In the genomic region with DNA sequence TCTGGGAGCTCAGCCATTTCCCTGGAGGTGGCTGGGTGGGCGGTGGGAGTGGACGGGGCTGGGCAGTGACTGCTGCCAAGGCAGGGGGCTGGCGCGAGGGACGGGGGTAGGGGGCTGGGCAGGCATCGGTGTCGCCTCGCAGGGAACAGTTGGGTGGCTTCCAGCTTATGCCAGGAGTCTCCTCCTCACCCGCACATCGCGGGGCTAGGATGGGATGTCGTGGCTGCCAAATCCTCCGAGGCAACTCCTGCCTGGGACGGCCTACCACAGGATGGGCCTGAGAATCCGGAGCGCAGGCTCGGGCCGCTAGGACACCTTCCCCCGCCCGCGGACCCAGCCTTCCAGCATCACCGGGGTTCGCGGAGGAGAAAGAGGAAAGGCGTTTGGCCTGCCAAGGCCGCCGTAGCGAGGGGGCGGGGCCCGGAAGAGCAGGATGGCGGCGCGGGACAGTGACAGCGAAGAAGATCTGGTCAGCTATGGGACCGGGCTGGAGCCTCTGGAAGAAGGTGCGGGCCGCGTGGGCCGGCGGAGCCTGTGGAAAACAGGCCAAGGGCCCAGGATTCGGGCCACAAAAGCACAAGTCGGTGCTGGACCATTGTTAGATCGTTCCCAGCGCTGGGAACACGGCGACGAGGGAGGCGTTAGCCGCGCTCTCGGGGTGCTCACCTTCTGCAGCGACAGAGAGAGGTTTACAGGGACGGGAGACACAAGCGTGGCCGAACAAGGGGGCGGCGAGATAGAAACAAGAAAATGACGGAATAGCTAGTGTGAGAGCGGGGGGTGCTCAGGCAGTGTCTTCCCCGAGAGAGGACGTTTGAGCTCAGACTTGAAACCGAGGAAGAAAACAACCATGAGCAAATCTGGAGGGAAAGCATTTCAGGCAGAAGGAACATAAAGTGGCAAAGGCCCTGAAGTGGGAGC, we compare ENCODE assay signal across 1 cellular context.
A peak's percentile ranks its signal among the peaks of the same experiment; 100 is the strongest.
TF ChIP-seq lines count a peak whose summit lies in the region.

A gene with protein sequence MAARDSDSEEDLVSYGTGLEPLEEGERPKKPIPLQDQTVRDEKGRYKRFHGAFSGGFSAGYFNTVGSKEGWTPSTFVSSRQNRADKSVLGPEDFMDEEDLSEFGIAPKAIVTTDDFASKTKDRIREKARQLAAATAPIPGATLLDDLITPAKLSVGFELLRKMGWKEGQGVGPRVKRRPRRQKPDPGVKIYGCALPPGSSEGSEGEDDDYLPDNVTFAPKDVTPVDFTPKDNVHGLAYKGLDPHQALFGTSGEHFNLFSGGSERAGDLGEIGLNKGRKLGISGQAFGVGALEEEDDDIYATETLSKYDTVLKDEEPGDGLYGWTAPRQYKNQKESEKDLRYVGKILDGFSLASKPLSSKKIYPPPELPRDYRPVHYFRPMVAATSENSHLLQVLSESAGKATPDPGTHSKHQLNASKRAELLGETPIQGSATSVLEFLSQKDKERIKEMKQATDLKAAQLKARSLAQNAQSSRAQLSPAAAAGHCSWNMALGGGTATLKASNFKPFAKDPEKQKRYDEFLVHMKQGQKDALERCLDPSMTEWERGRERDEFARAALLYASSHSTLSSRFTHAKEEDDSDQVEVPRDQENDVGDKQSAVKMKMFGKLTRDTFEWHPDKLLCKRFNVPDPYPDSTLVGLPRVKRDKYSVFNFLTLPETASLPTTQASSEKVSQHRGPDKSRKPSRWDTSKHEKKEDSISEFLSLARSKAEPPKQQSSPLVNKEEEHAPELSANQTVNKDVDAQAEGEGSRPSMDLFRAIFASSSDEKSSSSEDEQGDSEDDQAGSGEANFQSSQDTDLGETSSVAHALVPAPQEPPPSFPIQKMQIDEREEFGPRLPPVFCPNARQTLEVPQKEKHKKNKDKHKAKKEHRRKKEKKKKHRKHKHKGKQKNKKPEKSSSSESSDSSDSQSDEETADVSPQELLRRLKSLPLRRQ (plus strand): TSS at position 421 of the 921 bp plus-strand sequence. CDS start 13 bp downstream, at position 434.

TF ChIP-seq in HepG2, 621 proteins besides CTCF, POLR2A, EP300 and RAD21 (continued from another document):
- TF ChIP-seq ZNF747 (CRISPR knock-in tag; IDR thresholded peaks at IDR 0.05; ENCODE audit: borderline replicate concordance) (peak; percentile 40; the same call in 1 of the 2 replicates), ZNF598 (CRISPR knock-in tag; IDR thresholded peaks at IDR 0.05; ENCODE audit: borderline replicate concordance) (peak; percentile 82; the same call in 1 of the 2 replicates), SAP130 (CRISPR knock-in tag; IDR thresholded peaks at IDR 0.05; ENCODE audit: low read depth) (peak; percentile 97), HNRNPLL (IDR thresholded peaks at IDR 0.05; ENCODE audit: low read depth, low read length, poor library complexity, severe bottlenecking) (peak; percentile 64), ZNF792 (CRISPR knock-in tag; IDR thresholded peaks at IDR 0.05) (peak; percentile 53; the same call in 1 of the 2 replicates), NFKB2 (CRISPR knock-in tag; IDR thresholded peaks at IDR 0.05; ENCODE audit: borderline replicate concordance) (peak; percentile 90; the same call in 1 of the 2 replicates), RBM39 (IDR thresholded peaks at IDR 0.05; ENCODE audit: low read depth, low read length, poor library complexity, severe bottlenecking) (peak; percentile 71), U2AF1 (optimal IDR thresholded peaks at IDR 0.05; ENCODE audit: low read depth, low read length) (no peak), JARID2 (CRISPR knock-in tag; IDR thresholded peaks at IDR 0.05; ENCODE audit: insufficient replicate concordance) (no peak), ZNF138 (CRISPR knock-in tag; IDR thresholded peaks at IDR 0.05; ENCODE audit: low read depth) (no peak), HOXA3 (CRISPR knock-in tag; IDR thresholded peaks at IDR 0.05) (peak; percentile 89), KAT2B (IDR thresholded peaks at IDR 0.05; ENCODE audit: borderline replicate concordance, low read depth, low read length) (no peak), GTF3A (CRISPR knock-in tag; conservative IDR thresholded peaks at IDR 0.05) (peak; percentile 50; the same call in 1 of the 2 replicates), PHF21A (CRISPR knock-in tag; IDR thresholded peaks at IDR 0.05) (peak; percentile 73; the same call in 1 of the 2 replicates), TBL1XR1 (IDR thresholded peaks at IDR 0.05; ENCODE audit: borderline replicate concordance, low read length, partially characterized antibody) (peak; percentile 18), DNMT1 (CRISPR knock-in tag; IDR thresholded peaks at IDR 0.05) (0 out of 2 replicates have a peak, but pooled peaks have one; percentile 67), ZNF879 (CRISPR knock-in tag; IDR thresholded peaks at IDR 0.05) (no peak), HDAC1 (CRISPR knock-in tag; IDR thresholded peaks at IDR 0.05) (peak; percentile 98), SMAD9 (CRISPR knock-in tag; IDR thresholded peaks at IDR 0.05) (no peak; the same call in 1 of the 2 replicates), ZBTB8A (CRISPR knock-in tag; IDR thresholded peaks at IDR 0.05; ENCODE audit: borderline replicate concordance, low read depth) (no peak), ATM (IDR thresholded peaks at IDR 0.05; ENCODE audit: borderline replicate concordance) (no peak), DR1 (CRISPR knock-in tag; IDR thresholded peaks at IDR 0.05) (peak; percentile 78; the same call in 1 of the 2 replicates), HDAC6 (IDR thresholded peaks at IDR 0.05; ENCODE audit: low read depth, low read length) (no peak), NCOA2 (CRISPR knock-in tag; IDR thresholded peaks at IDR 0.05) (0 out of 2 replicates have a peak, but pooled peaks have one; percentile 21), BRD4 (CRISPR knock-in tag; IDR thresholded peaks at IDR 0.05) (peak; percentile 41; the same call in 1 of the 2 replicates), REXO4 (CRISPR knock-in tag; IDR thresholded peaks at IDR 0.05; ENCODE audit: borderline replicate concordance) (no peak), ZNF451 (CRISPR knock-in tag; IDR thresholded peaks at IDR 0.05) (peak; percentile 66; the same call in 1 of the 2 replicates), TOE1 (CRISPR knock-in tag; IDR thresholded peaks at IDR 0.05) (no peak)
- TF ChIP-seq, protein P1, sequence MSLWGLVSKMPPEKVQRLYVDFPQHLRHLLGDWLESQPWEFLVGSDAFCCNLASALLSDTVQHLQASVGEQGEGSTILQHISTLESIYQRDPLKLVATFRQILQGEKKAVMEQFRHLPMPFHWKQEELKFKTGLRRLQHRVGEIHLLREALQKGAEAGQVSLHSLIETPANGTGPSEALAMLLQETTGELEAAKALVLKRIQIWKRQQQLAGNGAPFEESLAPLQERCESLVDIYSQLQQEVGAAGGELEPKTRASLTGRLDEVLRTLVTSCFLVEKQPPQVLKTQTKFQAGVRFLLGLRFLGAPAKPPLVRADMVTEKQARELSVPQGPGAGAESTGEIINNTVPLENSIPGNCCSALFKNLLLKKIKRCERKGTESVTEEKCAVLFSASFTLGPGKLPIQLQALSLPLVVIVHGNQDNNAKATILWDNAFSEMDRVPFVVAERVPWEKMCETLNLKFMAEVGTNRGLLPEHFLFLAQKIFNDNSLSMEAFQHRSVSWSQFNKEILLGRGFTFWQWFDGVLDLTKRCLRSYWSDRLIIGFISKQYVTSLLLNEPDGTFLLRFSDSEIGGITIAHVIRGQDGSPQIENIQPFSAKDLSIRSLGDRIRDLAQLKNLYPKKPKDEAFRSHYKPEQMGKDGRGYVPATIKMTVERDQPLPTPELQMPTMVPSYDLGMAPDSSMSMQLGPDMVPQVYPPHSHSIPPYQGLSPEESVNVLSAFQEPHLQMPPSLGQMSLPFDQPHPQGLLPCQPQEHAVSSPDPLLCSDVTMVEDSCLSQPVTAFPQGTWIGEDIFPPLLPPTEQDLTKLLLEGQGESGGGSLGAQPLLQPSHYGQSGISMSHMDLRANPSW (CRISPR knock-in tag; IDR thresholded peaks at IDR 0.05; ENCODE audit: borderline replicate concordance): peak; percentile 82; the same call in 1 of the 2 replicates
- TF ChIP-seq, protein P2, sequence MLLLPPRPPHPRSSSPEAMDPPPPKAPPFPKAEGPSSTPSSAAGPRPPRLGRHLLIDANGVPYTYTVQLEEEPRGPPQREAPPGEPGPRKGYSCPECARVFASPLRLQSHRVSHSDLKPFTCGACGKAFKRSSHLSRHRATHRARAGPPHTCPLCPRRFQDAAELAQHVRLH (CRISPR knock-in tag; IDR thresholded peaks at IDR 0.05; ENCODE audit: borderline replicate concordance, low read depth): peak; percentile 75
- TF ChIP-seq, protein P3, sequence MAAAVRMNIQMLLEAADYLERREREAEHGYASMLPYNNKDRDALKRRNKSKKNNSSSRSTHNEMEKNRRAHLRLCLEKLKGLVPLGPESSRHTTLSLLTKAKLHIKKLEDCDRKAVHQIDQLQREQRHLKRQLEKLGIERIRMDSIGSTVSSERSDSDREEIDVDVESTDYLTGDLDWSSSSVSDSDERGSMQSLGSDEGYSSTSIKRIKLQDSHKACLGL (CRISPR knock-in tag; IDR thresholded peaks at IDR 0.05): no peak; the same call in 1 of the 2 replicates
- TF ChIP-seq, protein P4, sequence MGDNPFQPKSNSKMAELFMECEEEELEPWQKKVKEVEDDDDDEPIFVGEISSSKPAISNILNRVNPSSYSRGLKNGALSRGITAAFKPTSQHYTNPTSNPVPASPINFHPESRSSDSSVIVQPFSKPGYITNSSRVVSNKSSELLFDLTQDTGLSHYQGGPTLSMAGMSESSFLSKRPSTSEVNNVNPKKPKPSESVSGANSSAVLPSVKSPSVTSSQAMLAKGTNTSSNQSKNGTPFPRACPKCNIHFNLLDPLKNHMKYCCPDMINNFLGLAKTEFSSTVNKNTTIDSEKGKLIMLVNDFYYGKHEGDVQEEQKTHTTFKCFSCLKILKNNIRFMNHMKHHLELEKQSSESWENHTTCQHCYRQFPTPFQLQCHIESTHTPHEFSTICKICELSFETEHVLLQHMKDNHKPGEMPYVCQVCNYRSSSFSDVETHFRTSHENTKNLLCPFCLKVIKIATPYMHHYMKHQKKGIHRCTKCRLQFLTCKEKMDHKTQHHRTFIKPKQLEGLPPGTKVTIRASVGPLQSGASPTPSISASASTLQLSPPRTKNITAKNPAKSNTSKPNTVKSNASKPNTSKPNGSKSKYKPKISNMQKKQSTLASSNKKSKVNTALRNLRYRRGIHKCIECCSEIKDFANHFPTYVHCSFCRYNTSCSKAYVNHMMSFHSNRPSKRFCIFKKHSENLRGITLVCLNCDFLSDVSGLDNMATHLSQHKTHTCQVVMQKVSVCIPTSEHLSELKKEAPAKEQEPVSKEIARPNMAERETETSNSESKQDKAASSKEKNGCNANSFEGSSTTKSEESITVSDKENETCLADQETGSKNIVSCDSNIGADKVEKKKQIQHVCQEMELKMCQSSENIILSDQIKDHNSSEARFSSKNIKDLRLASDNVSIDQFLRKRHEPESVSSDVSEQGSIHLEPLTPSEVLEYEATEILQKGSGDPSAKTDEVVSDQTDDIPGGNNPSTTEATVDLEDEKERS (CRISPR knock-in tag; IDR thresholded peaks at IDR 0.05): peak; percentile 77; the same call in 1 of the 2 replicates
- TF ChIP-seq, protein P5, sequence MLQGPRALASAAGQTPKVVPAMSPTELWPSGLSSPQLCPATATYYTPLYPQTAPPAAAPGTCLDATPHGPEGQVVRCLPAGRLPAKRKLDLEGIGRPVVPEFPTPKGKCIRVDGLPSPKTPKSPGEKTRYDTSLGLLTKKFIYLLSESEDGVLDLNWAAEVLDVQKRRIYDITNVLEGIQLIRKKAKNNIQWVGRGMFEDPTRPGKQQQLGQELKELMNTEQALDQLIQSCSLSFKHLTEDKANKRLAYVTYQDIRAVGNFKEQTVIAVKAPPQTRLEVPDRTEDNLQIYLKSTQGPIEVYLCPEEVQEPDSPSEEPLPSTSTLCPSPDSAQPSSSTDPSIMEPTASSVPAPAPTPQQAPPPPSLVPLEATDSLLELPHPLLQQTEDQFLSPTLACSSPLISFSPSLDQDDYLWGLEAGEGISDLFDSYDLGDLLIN (CRISPR knock-in tag; IDR thresholded peaks at IDR 0.05; ENCODE audit: borderline replicate concordance): peak; percentile 66; the same call in 1 of the 2 replicates
- TF ChIP-seq, protein P6, sequence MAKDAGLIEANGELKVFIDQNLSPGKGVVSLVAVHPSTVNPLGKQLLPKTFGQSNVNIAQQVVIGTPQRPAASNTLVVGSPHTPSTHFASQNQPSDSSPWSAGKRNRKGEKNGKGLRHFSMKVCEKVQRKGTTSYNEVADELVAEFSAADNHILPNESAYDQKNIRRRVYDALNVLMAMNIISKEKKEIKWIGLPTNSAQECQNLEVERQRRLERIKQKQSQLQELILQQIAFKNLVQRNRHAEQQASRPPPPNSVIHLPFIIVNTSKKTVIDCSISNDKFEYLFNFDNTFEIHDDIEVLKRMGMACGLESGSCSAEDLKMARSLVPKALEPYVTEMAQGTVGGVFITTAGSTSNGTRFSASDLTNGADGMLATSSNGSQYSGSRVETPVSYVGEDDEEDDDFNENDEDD (CRISPR knock-in tag; IDR thresholded peaks at IDR 0.05; ENCODE audit: borderline replicate concordance): peak; percentile 76; the same call in 1 of the 2 replicates
- TF ChIP-seq, protein P7, sequence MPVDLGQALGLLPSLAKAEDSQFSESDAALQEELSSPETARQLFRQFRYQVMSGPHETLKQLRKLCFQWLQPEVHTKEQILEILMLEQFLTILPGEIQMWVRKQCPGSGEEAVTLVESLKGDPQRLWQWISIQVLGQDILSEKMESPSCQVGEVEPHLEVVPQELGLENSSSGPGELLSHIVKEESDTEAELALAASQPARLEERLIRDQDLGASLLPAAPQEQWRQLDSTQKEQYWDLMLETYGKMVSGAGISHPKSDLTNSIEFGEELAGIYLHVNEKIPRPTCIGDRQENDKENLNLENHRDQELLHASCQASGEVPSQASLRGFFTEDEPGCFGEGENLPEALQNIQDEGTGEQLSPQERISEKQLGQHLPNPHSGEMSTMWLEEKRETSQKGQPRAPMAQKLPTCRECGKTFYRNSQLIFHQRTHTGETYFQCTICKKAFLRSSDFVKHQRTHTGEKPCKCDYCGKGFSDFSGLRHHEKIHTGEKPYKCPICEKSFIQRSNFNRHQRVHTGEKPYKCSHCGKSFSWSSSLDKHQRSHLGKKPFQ (CRISPR knock-in tag; IDR thresholded peaks at IDR 0.05; ENCODE audit: insufficient replicate concordance): peak; percentile 67
